In the genomic region with DNA sequence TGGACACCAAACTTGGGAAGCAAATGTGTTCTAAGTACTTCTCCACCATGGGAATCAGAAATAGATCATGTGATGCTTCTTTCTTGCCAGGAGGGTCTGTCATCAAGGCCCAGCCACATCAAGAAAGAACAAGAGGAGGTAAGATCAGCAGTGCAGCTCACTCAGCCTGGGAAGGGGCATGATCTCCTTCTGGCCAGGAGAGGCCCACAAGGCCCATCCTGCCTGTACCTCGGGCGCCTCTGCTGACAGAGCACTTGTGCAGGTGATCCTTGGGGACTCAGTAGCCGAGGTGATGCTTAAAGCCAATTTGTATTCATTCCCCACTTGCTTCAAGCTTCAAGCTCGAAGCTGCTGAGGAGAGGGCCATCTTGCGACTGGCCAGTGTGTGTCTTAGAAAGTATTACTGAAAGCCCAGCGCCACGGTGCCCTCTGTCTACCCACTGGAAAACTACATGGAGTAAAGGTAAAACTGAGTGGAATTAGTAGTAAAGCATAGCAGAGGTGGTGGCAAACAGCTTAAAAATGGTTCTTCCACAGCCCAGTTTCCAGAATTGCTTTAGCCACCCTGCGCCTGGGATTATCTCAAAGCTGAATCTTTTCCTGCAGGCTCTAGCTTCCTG, we compare ENCODE assay signal across 8 cellular contexts. TPM values are rescaled to one million over a fixed set of nuclear protein-coding genes. Genes with fewer than 3 reads are reported as not detected.
DNase-seq lines count a peak whose midpoint lies in the region; ATAC-seq and TF ChIP-seq lines count a peak whose summit lies in the region.

No MANE protein-coding gene starts in this region.

- peak; percentile 38 to 60 for TF ChIP-seq CTCF in brain (conservative IDR thresholded peaks at IDR 0.05)
- peak in 3 of 4 donors; percentile 42 to 60 (median 49) for TF ChIP-seq CTCF in right lobe of liver (IDR thresholded peaks at IDR 0.05)
- no peak for TF ChIP-seq CTCF in vagina (IDR thresholded peaks at IDR 0.05)

- peak overlapping the region in 3 of 11 experiments; percentile 65 to 74 (median 67); a peak in 5 of 22 replicates for H3K9ac ChIP-seq in BLaER1 treated with 17β-estradiol and CSF1 and Interleukin-3, amounts not matched to agents 10 nM and 100 nM

- intact Hi-C loops in right lobe of liver (cut with DNase I) (no loop called here), vagina (cut with DNase I) (no loop called here)

- H4K20me1 ChIP-seq in BLaER1 treated with 17β-estradiol and CSF1 and Interleukin-3, amounts not matched to agents 10 nM and 100 nM, result no peaks in the 10 kb centered on the region

- no peak overlapping the region for H3K4me3 Mint-ChIP-seq in brain

- peak overlapping the region in 8 of 11 experiments; percentile 44 to 85 (median 77); a peak in 14 of 22 replicates for H3K27ac ChIP-seq in BLaER1 treated with 17β-estradiol and CSF1 and Interleukin-3, amounts not matched to agents 10 nM and 100 nM
- H3K27ac ChIP-seq in right lobe of liver (no peak overlapping the region), vagina (no peak overlapping the region)

- 17% methylated on average over 1 of the region's 8 CpGs for WGBS in right lobe of liver (ENCODE audit: insufficient coverage, low coverage, low lambda C conversion rate, missing lambda C conversion rate)

- H3K9me3 ChIP-seq in BLaER1 treated with 17β-estradiol and CSF1 and Interleukin-3, amounts not matched to agents 10 nM and 100 nM (replicated peaks in 1 of 11), result peaks cover 0 to 10% (median 0%) of the 10 kb centered on the region in 11 experiments; a peak in 3 of 22 replicates
- no peaks in the 10 kb centered on the region for H3K9me3 ChIP-seq in right lobe of liver
- H3K9me3 ChIP-seq in vagina, result no peaks in the 10 kb centered on the region

- ATAC-seq in right lobe of liver (peak; percentile 59 to 78 (median 68)), HG02981 (IDR thresholded peaks at IDR 0.05; ENCODE audit: unreplicated experiment) (no peak)

- H3K27me3 Mint-ChIP-seq in brain, result peaks cover 3% of the 10 kb centered on the region

- peaks cover 55 to 99% (median 94%) of the 10 kb centered on the region in 10 experiments for H3K4me1 ChIP-seq in BLaER1 treated with 17β-estradiol and CSF1 and Interleukin-3, amounts not matched to agents 10 nM and 100 nM
- H3K4me1 ChIP-seq in right lobe of liver, result peaks cover 0 to 13% (median 0%) of the 10 kb centered on the region in 4 donors
- H3K4me1 ChIP-seq in vagina, result peaks cover 13% of the 10 kb centered on the region

- H3K4me1 Mint-ChIP-seq in brain, result peaks cover 34% of the 10 kb centered on the region

- H3K4me2 ChIP-seq in BLaER1 treated with 17β-estradiol and CSF1 and Interleukin-3, amounts not matched to agents 10 nM and 100 nM, result peak overlapping the region in 10 of 11 experiments; percentile 65 to 94 (median 82); a peak in 20 of 22 replicates

- TF ChIP-seq EP300 in Ishikawa (IDR thresholded peaks at IDR 0.05; ENCODE audit: borderline replicate concordance), result no peak

- no peak for DNase-seq in right lobe of liver
- DNase-seq in stimulated activated CD4-positive, alpha-beta T cell treated with anti-CD3 and anti-CD28 coated beads, Interleukin-4, amount 100 ng/mL, for 24 hours, result no peak
- no peak for DNase-seq in vagina (ENCODE audit: extremely low spot score in 2 of 2)
- DNase-seq in DMS79 (lab: John Stamatoyannopoulos, UW), result no peak

- TF ChIP-seq POLR2A in right lobe of liver (IDR thresholded peaks at IDR 0.05) (no peak), vagina (IDR thresholded peaks at IDR 0.05) (no peak)

- H3K27ac Mint-ChIP-seq in brain, result peak overlapping the region in 1 of 5 experiments; percentile 18

- peak; percentile 26; the same call in 1 of the 2 replicates for TF ChIP-seq RAD21 in Ishikawa (IDR thresholded peaks at IDR 0.05; ENCODE audit: low read depth)

- peaks cover 12 to 90% (median 36%) of the 10 kb centered on the region in 11 experiments for H3K36me3 ChIP-seq in BLaER1 treated with 17β-estradiol and CSF1 and Interleukin-3, amounts not matched to agents 10 nM and 100 nM
- H3K36me3 ChIP-seq in right lobe of liver, result peaks cover 0 to 14% (median 6%) of the 10 kb centered on the region in 4 donors
- peaks cover 0 to 13% of the 10 kb centered on the region in 2 donors for H3K36me3 ChIP-seq in vagina

- no peak overlapping the region for H3K4me3 ChIP-seq in BLaER1 treated with 17β-estradiol and CSF1 and Interleukin-3, amounts not matched to agents 10 nM and 100 nM
- H3K4me3 ChIP-seq in right lobe of liver, result no peak overlapping the region
- H3K4me3 ChIP-seq in vagina, result no peak overlapping the region

- H3K27me3 ChIP-seq in BLaER1 treated with 17β-estradiol and CSF1 and Interleukin-3, amounts not matched to agents 10 nM and 100 nM, result no peaks in the 10 kb centered on the region
- H3K27me3 ChIP-seq in right lobe of liver (no peaks in the 10 kb centered on the region), vagina (no peaks in the 10 kb centered on the region)

- no peaks in the 10 kb centered on the region for H3K9me3 Mint-ChIP-seq in brain

- peaks cover 11% of the 10 kb centered on the region for H3K36me3 Mint-ChIP-seq in brain

TF ChIP-seq in Ishikawa, 13 proteins besides CTCF, POLR2A, EP300 and RAD21:
- TF ChIP-seq TEAD4 (IDR thresholded peaks at IDR 0.05) (no peak), TAF1 (IDR thresholded peaks at IDR 0.05; ENCODE audit: low read depth) (no peak), NFIC (IDR thresholded peaks at IDR 0.05) (no peak), TCF12 (IDR thresholded peaks at IDR 0.05; ENCODE audit: low read depth) (no peak), CREB1 (IDR thresholded peaks at IDR 0.05; ENCODE audit: low read depth) (no peak), FOXM1 (IDR thresholded peaks at IDR 0.05; ENCODE audit: borderline replicate concordance, low read depth) (no peak), CEBPB (IDR thresholded peaks at IDR 0.05) (no peak), EGR1 (IDR thresholded peaks at IDR 0.05) (no peak), YY1 (IDR thresholded peaks at IDR 0.05; ENCODE audit: low read depth) (no peak), ZBTB7A (IDR thresholded peaks at IDR 0.05; ENCODE audit: low read depth) (no peak)
- TF ChIP-seq, protein P1, sequence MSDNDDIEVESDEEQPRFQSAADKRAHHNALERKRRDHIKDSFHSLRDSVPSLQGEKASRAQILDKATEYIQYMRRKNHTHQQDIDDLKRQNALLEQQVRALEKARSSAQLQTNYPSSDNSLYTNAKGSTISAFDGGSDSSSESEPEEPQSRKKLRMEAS (IDR thresholded peaks at IDR 0.05), result no peak
- TF ChIP-seq, protein P2, sequence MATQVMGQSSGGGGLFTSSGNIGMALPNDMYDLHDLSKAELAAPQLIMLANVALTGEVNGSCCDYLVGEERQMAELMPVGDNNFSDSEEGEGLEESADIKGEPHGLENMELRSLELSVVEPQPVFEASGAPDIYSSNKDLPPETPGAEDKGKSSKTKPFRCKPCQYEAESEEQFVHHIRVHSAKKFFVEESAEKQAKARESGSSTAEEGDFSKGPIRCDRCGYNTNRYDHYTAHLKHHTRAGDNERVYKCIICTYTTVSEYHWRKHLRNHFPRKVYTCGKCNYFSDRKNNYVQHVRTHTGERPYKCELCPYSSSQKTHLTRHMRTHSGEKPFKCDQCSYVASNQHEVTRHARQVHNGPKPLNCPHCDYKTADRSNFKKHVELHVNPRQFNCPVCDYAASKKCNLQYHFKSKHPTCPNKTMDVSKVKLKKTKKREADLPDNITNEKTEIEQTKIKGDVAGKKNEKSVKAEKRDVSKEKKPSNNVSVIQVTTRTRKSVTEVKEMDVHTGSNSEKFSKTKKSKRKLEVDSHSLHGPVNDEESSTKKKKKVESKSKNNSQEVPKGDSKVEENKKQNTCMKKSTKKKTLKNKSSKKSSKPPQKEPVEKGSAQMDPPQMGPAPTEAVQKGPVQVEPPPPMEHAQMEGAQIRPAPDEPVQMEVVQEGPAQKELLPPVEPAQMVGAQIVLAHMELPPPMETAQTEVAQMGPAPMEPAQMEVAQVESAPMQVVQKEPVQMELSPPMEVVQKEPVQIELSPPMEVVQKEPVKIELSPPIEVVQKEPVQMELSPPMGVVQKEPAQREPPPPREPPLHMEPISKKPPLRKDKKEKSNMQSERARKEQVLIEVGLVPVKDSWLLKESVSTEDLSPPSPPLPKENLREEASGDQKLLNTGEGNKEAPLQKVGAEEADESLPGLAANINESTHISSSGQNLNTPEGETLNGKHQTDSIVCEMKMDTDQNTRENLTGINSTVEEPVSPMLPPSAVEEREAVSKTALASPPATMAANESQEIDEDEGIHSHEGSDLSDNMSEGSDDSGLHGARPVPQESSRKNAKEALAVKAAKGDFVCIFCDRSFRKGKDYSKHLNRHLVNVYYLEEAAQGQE (IDR thresholded peaks at IDR 0.05; ENCODE audit: low read depth), result no peak
- TF ChIP-seq, protein P3, sequence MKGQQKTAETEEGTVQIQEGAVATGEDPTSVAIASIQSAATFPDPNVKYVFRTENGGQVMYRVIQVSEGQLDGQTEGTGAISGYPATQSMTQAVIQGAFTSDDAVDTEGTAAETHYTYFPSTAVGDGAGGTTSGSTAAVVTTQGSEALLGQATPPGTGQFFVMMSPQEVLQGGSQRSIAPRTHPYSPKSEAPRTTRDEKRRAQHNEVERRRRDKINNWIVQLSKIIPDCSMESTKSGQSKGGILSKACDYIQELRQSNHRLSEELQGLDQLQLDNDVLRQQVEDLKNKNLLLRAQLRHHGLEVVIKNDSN (IDR thresholded peaks at IDR 0.05), result no peak

RNA-seq across cellular contexts. Expression of a gene that starts 26.2 kb away (rescaled TPM):
- polyA plus RNA-seq in brain (ENCODE audit: insufficient read depth, low read depth, low replicate concordance), result 178 TPM
- total RNA-seq in right lobe of liver (10 to 100 TPM; 35.1 to 73.0 (median 55.4) TPM), vagina (35.4 TPM)

RNA-seq across cellular contexts. Expression of a gene that starts 53.3 kb away (rescaled TPM):
- 6.1 TPM for polyA plus RNA-seq in brain (ENCODE audit: insufficient read depth, low read depth, low replicate concordance)
- total RNA-seq in right lobe of liver, result 10 to 100 TPM in 1 of 6 experiments, 1 to 10 TPM in 5; 1.7 to 12.9 (median 4.5) TPM
- 20.1 TPM for total RNA-seq in vagina

Comparison
In these comparisons a context has a peak if more than half of its experiments do, and no peak if none do; other contexts are left out.
1. H3K27ac ChIP-seq: peak in BLaER1 treated with 17β-estradiol and CSF1 and Interleukin-3, amounts not matched to agents 10 nM and 100 nM (8 of 11); none in right lobe of liver (0 of 3) and vagina (single experiment).
2. CTCF ChIP-seq: peak in brain (2 of 2) and right lobe of liver (3 of 4); none in vagina (0 of 3).